ENCODE assay signal across 11 cellular contexts in genomic region chr3:179526482-179526881, GRCh38. TPM values are rescaled to one million over a fixed set of nuclear protein-coding genes. Genes with fewer than 3 reads are reported as not detected.
A peak's percentile ranks its signal among the peaks of the same experiment; 100 is the strongest.
DNase-seq lines count a peak whose midpoint lies in the region; ATAC-seq and TF ChIP-seq lines count a peak whose summit lies in the region.
"Had no signal": no experiment of that assay in that cellular context is flagged by ENCODE, and none has a peak within 500 bp of the region (broad histone marks: within the 10 kb centered on the region; RNA-seq: fewer than 3 reads in every experiment).

No MANE protein-coding gene starts in this region.

- peaks cover 5% of the 10 kb centered on the region; the same call in 1 of the 2 replicates for H3K36me3 Mint-ChIP-seq in WTC11
- H3K36me3 Mint-ChIP-seq in osteocyte (ENCODE audit: unreplicated experiment): no peaks in the 10 kb centered on the region
- H3K36me3 Mint-ChIP-seq: activated naive CD4-positive, alpha-beta T cell treated with anti-CD3 and anti-CD28 coated beads, Interleukin-2, amount 50 U/mL, for 72 hours had no signal

- H3K4me1 ChIP-seq in A673 (ENCODE audit: insufficient read depth, low read length, poor library complexity, severe bottlenecking): peaks cover 16% of the 10 kb centered on the region

- H3K9me3 Mint-ChIP-seq in WTC11: no peaks in the 10 kb centered on the region
- H3K9me3 Mint-ChIP-seq in osteocyte (ENCODE audit: unreplicated experiment): no peaks in the 10 kb centered on the region
- H3K9me3 Mint-ChIP-seq: activated naive CD4-positive, alpha-beta T cell treated with anti-CD3 and anti-CD28 coated beads, Interleukin-2, amount 50 U/mL, for 72 hours; dendritic cell treated with granulocyte-macrophage colony-stimulating factor and Interleukin-4, amounts not matched to agents 40 ng/mL and 50 ng/mL, for 4 days had no signal

- no peaks in the 10 kb centered on the region for H3K27me3 Mint-ChIP-seq in WTC11 (ENCODE audit: low read depth)
- H3K27me3 Mint-ChIP-seq in osteocyte (ENCODE audit: unreplicated experiment): no peaks in the 10 kb centered on the region
- H3K27me3 Mint-ChIP-seq: dendritic cell treated with granulocyte-macrophage colony-stimulating factor and Interleukin-4, amounts not matched to agents 40 ng/mL and 50 ng/mL, for 4 days had no signal

- H3K27me3 ChIP-seq in A673 (replicated peaks; ENCODE audit: insufficient read depth, low read depth, low read length, poor library complexity): no peaks in the 10 kb centered on the region
- H3K27me3 ChIP-seq: MG63 had no signal

- H3K4me3 ChIP-seq in A673 (ENCODE audit: low read depth, low read length, poor library complexity, severe bottlenecking): no peak overlapping the region

- H3K36me3 ChIP-seq in A673 (ENCODE audit: insufficient read depth, low read length, poor library complexity, severe bottlenecking): no peaks in the 10 kb centered on the region
- H3K36me3 ChIP-seq: MG63 had no signal

- H3K4me3 Mint-ChIP-seq in WTC11 (peak overlapping the region; percentile 16; the same call in 1 of the 2 replicates), osteocyte (ENCODE audit: unreplicated experiment) (no peak overlapping the region)
- H3K4me3 Mint-ChIP-seq: dendritic cell treated with granulocyte-macrophage colony-stimulating factor and Interleukin-4, amounts not matched to agents 40 ng/mL and 50 ng/mL, for 4 days had no signal

- intact Hi-C loops in A673 (cut with micrococcal nuclease; ENCODE audit: unreplicated experiment) (no loop called here), left ventricle myocardium superior (cut with micrococcal nuclease) (no loop called here)

- no peak for DNase-seq in A673 (ENCODE audit: low spot score)
- no peak for DNase-seq in WTC11 (ENCODE audit: low spot score)
- DNase-seq in left ventricle myocardium superior: no peak
- no peak for DNase-seq in osteocyte (ENCODE audit: extremely low spot score, unreplicated experiment)
- DNase-seq in activated CD8-positive, alpha-beta memory T cell treated with anti-CD3 and anti-CD28 coated beads, Interleukin-2, amount 50 U/mL, for 48 hours: no peak
- no peak for DNase-seq in nucleus accumbens (lab: John Stamatoyannopoulos, UW)
- DNase-seq in effector CD4-positive, alpha-beta T cell: no peak
- DNase-seq in NCI-H1092 (lab: John Stamatoyannopoulos, UW): no peak

- H3K27ac ChIP-seq in A673 (ENCODE audit: low read depth, low read length, poor library complexity, severe bottlenecking): peak overlapping the region; percentile 87

- H3K9me3 ChIP-seq in A673 (ENCODE audit: low read depth, low read length, poor library complexity, severe bottlenecking): no peaks in the 10 kb centered on the region
- H3K9me3 ChIP-seq: MG63 had no signal

- POLR2A ChIA-PET in A673 (lab: Charles Lee; ENCODE audit: low non-redundant PET): interaction anchor here (0.6 kb wide), 1 partner anchor 38 kb away, joined by 4 read pairs; no protein-coding TSS in a partner anchor
- POLR2A ChIA-PET in WTC11 (lab: Charles Lee): interaction anchor here (0.6 kb wide), 1 partner anchor 162 kb away, joined by 3 read pairs; no protein-coding TSS in a partner anchor

- ATAC-seq in WTC11 (peak; percentile 6; the same call in 1 of the 2 replicates), left ventricle myocardium superior (peak; percentile 52)
- ATAC-seq: activated naive CD4-positive, alpha-beta T cell treated with anti-CD3 and anti-CD28 coated beads, Interleukin-2, amount 50 U/mL, for 72 hours had no signal

- H3K4me1 Mint-ChIP-seq in WTC11: peaks cover 46% of the 10 kb centered on the region
- peaks cover 17% of the 10 kb centered on the region for H3K4me1 Mint-ChIP-seq in osteocyte (ENCODE audit: unreplicated experiment)

- H3K27ac Mint-ChIP-seq in WTC11 (peak overlapping the region; percentile 98), osteocyte (ENCODE audit: unreplicated experiment) (peak overlapping the region; percentile 95)
- H3K27ac Mint-ChIP-seq: activated naive CD4-positive, alpha-beta T cell treated with anti-CD3 and anti-CD28 coated beads, Interleukin-2, amount 50 U/mL, for 72 hours; dendritic cell treated with granulocyte-macrophage colony-stimulating factor and Interleukin-4, amounts not matched to agents 40 ng/mL and 50 ng/mL, for 4 days had no signal

- TF ChIP-seq CTCF in A673 (conservative IDR thresholded peaks at IDR 0.05; ENCODE audit: low read depth, low read length): no peak
- no peak for TF ChIP-seq CTCF in WTC11 (IDR thresholded peaks at IDR 0.05)
- no peak for TF ChIP-seq CTCF in osteocyte (IDR thresholded peaks at IDR 0.05)

- CTCF ChIA-PET in A673 (lab: Charles Lee): no interaction called here
- CTCF ChIA-PET in WTC11 (lab: Charles Lee): interaction anchor here (0.5 to 1.1 kb wide), 2 partner anchors 40 to 80 kb away, joined by 3 read pairs; no protein-coding TSS in a partner anchor

- BruUV-seq in A673 (replicated peaks; lab: Mats Ljungman, UMichigan): TSS peak; percentile 71

TF ChIP-seq in WTC11, 78 proteins besides CTCF, POLR2A, EP300 and RAD21 (continues in another document):
- TF ChIP-seq ZNF138 (CRISPR knock-in tag; conservative IDR thresholded peaks at IDR 0.05): no peak
- TF ChIP-seq, protein P1, sequence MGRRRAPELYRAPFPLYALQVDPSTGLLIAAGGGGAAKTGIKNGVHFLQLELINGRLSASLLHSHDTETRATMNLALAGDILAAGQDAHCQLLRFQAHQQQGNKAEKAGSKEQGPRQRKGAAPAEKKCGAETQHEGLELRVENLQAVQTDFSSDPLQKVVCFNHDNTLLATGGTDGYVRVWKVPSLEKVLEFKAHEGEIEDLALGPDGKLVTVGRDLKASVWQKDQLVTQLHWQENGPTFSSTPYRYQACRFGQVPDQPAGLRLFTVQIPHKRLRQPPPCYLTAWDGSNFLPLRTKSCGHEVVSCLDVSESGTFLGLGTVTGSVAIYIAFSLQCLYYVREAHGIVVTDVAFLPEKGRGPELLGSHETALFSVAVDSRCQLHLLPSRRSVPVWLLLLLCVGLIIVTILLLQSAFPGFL (CRISPR knock-in tag; IDR thresholded peaks at IDR 0.05; ENCODE audit: borderline replicate concordance): no peak
- no peak for TF ChIP-seq OVOL2 (CRISPR knock-in tag; IDR thresholded peaks at IDR 0.05; ENCODE audit: borderline replicate concordance)
- TF ChIP-seq, protein P2, sequence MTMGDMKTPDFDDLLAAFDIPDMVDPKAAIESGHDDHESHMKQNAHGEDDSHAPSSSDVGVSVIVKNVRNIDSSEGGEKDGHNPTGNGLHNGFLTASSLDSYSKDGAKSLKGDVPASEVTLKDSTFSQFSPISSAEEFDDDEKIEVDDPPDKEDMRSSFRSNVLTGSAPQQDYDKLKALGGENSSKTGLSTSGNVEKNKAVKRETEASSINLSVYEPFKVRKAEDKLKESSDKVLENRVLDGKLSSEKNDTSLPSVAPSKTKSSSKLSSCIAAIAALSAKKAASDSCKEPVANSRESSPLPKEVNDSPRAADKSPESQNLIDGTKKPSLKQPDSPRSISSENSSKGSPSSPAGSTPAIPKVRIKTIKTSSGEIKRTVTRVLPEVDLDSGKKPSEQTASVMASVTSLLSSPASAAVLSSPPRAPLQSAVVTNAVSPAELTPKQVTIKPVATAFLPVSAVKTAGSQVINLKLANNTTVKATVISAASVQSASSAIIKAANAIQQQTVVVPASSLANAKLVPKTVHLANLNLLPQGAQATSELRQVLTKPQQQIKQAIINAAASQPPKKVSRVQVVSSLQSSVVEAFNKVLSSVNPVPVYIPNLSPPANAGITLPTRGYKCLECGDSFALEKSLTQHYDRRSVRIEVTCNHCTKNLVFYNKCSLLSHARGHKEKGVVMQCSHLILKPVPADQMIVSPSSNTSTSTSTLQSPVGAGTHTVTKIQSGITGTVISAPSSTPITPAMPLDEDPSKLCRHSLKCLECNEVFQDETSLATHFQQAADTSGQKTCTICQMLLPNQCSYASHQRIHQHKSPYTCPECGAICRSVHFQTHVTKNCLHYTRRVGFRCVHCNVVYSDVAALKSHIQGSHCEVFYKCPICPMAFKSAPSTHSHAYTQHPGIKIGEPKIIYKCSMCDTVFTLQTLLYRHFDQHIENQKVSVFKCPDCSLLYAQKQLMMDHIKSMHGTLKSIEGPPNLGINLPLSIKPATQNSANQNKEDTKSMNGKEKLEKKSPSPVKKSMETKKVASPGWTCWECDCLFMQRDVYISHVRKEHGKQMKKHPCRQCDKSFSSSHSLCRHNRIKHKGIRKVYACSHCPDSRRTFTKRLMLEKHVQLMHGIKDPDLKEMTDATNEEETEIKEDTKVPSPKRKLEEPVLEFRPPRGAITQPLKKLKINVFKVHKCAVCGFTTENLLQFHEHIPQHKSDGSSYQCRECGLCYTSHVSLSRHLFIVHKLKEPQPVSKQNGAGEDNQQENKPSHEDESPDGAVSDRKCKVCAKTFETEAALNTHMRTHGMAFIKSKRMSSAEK (CRISPR knock-in tag; IDR thresholded peaks at IDR 0.05; ENCODE audit: borderline replicate concordance): no peak
- TF ChIP-seq, protein P3, sequence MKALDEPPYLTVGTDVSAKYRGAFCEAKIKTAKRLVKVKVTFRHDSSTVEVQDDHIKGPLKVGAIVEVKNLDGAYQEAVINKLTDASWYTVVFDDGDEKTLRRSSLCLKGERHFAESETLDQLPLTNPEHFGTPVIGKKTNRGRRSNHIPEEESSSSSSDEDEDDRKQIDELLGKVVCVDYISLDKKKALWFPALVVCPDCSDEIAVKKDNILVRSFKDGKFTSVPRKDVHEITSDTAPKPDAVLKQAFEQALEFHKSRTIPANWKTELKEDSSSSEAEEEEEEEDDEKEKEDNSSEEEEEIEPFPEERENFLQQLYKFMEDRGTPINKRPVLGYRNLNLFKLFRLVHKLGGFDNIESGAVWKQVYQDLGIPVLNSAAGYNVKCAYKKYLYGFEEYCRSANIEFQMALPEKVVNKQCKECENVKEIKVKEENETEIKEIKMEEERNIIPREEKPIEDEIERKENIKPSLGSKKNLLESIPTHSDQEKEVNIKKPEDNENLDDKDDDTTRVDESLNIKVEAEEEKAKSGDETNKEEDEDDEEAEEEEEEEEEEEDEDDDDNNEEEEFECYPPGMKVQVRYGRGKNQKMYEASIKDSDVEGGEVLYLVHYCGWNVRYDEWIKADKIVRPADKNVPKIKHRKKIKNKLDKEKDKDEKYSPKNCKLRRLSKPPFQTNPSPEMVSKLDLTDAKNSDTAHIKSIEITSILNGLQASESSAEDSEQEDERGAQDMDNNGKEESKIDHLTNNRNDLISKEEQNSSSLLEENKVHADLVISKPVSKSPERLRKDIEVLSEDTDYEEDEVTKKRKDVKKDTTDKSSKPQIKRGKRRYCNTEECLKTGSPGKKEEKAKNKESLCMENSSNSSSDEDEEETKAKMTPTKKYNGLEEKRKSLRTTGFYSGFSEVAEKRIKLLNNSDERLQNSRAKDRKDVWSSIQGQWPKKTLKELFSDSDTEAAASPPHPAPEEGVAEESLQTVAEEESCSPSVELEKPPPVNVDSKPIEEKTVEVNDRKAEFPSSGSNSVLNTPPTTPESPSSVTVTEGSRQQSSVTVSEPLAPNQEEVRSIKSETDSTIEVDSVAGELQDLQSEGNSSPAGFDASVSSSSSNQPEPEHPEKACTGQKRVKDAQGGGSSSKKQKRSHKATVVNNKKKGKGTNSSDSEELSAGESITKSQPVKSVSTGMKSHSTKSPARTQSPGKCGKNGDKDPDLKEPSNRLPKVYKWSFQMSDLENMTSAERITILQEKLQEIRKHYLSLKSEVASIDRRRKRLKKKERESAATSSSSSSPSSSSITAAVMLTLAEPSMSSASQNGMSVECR (CRISPR knock-in tag; IDR thresholded peaks at IDR 0.05; ENCODE audit: borderline replicate concordance): no peak

RNA-seq across cellular contexts. Expression of gene ACTL6A, which starts 36.2 kb away (rescaled TPM):
- 140 and 153 TPM in 2 replicates for total RNA-seq in A673 (2021)
- total RNA-seq in WTC11 (2021): 71.6 to 82.9 TPM (median 74.6 TPM) in 3 replicates
- 20.3 TPM for total RNA-seq in left ventricle myocardium superior
- 46.5 and 49.8 TPM in 2 replicates for total RNA-seq in osteocyte
